Comparison of ENCODE assay signal across 20 cellular contexts in genomic region chr11:44815917-44816456, GRCh38.
DNase-seq lines count a peak whose midpoint lies in the region; ATAC-seq, FAIRE-seq and TF ChIP-seq lines count a peak whose summit lies in the region.
"Had no signal": no experiment of that assay in that cellular context is flagged by ENCODE, and none has a peak within 500 bp of the region (broad histone marks: within the 10 kb centered on the region; RNA-seq: fewer than 3 reads in every experiment).

No MANE protein-coding gene starts in this region.

- H2BK12ac ChIP-seq in H1 (ENCODE audit: low read depth, low read length), result 0 out of 2 replicates have a peak overlapping the region, but pooled peaks have one; percentile 41

- no peak overlapping the region for H4K5ac ChIP-seq in H1 (ENCODE audit: insufficient read length, low read depth, low read length)

- H2AFZ ChIP-seq in H1 (ENCODE audit: low read length), result no peak overlapping the region
- H2AFZ ChIP-seq: GM23338 had no signal

- H2AK5ac ChIP-seq in H1 (ENCODE audit: low read depth, low read length), result peak overlapping the region; percentile 82; the same call in 1 of the 2 replicates

- H3K27ac ChIP-seq in right atrium auricular region (peak overlapping the region; percentile 65 to 66), heart left ventricle (peak overlapping the region in 2 of 12 donors; percentile 36 to 47), H1 (ENCODE audit: low read depth, low read length) (no peak overlapping the region), spleen (peak overlapping the region in 1 of 8 donors; percentile 76), pancreas (no peak overlapping the region)

- peaks cover 81% of the 10 kb centered on the region for H3K4me1 Mint-ChIP-seq in neural crest cell
- H3K4me1 Mint-ChIP-seq in Calu3 (ENCODE audit: low read depth, unreplicated experiment), result no peaks in the 10 kb centered on the region

- H3K9ac ChIP-seq in H1 (replicated peaks in 1 of 4; ENCODE audit: extremely low read depth in 1 of 4, low read depth in 3 of 4, low read length in 3 of 4), result no peak overlapping the region

- no peak overlapping the region for H3K4me3 ChIP-seq in right atrium auricular region
- H3K4me3 ChIP-seq in heart left ventricle, result no peak overlapping the region
- no peak overlapping the region for H3K4me3 ChIP-seq in H1 (ENCODE audit: extremely low read depth in 1 of 4, insufficient read depth in 2 of 4, low read depth in 3 of 4, low read length in 4 of 4)
- no peak overlapping the region for H3K4me3 ChIP-seq in spleen
- H3K4me3 ChIP-seq in pancreas, result no peak overlapping the region
- H3K4me3 ChIP-seq: GM23338, HAP-1 had no signal

- no peak overlapping the region for H3K14ac ChIP-seq in H1 (ENCODE audit: insufficient read length)

- H3K9me3 ChIP-seq in right atrium auricular region (no peaks in the 10 kb centered on the region), heart left ventricle (no peaks in the 10 kb centered on the region), H1 (ENCODE audit: insufficient read depth in 2 of 2, low read depth in 1 of 2, low read length in 1 of 2) (no peaks in the 10 kb centered on the region), spleen (no peaks in the 10 kb centered on the region), pancreas (no peaks in the 10 kb centered on the region)
- H3K9me3 ChIP-seq: HAP-1 had no signal

- H3K4ac ChIP-seq in H1 (replicated peaks; ENCODE audit: insufficient read length, low read depth, low read length), result no peak overlapping the region

- H4K8ac ChIP-seq in H1 (ENCODE audit: extremely low read depth, insufficient read depth, low read length), result no peak overlapping the region

- H4K91ac ChIP-seq in H1 (replicated peaks; ENCODE audit: insufficient read length, low read length), result no peak overlapping the region

- no peak for TF ChIP-seq POLR2A in heart left ventricle (IDR thresholded peaks at IDR 0.05)
- no peak for TF ChIP-seq POLR2A in H1 (IDR thresholded peaks at IDR 0.05; ENCODE audit: control extremely low read depth in 1 of 2, low read depth in 2 of 2, low read length in 2 of 2)
- no peak for TF ChIP-seq POLR2A in spleen (IDR thresholded peaks at IDR 0.05)

- no peak overlapping the region for H3K18ac ChIP-seq in H1 (ENCODE audit: extremely low read depth, low read length)

- H3K27me3 ChIP-seq in right atrium auricular region, result no peaks in the 10 kb centered on the region
- H3K27me3 ChIP-seq in heart left ventricle, result no peaks in the 10 kb centered on the region
- H3K27me3 ChIP-seq in H1 (replicated peaks in 1 of 4; ENCODE audit: control insufficient read depth in 3 of 4, extremely low read depth in 1 of 4, insufficient read depth in 3 of 4, low read length in 3 of 4), result no peaks in the 10 kb centered on the region
- no peaks in the 10 kb centered on the region for H3K27me3 ChIP-seq in spleen (replicated peaks in 1 of 7)
- no peaks in the 10 kb centered on the region for H3K27me3 ChIP-seq in pancreas

- H3K4me3 Mint-ChIP-seq in neural crest cell (no peak overlapping the region), Calu3 (ENCODE audit: low read depth, unreplicated experiment) (no peak overlapping the region)
- H3K4me3 Mint-ChIP-seq: CD4-positive, alpha-beta memory T cell; GM23338 had no signal

- H3K27ac Mint-ChIP-seq in neural crest cell (ENCODE audit: unreplicated experiment) (peak overlapping the region; percentile 91), Calu3 (ENCODE audit: unreplicated experiment) (no peak overlapping the region)
- H3K27ac Mint-ChIP-seq: GM23338 had no signal

- DNase-seq in right atrium auricular region (ENCODE audit: low spot score) (no peak), heart left ventricle (no peak), H1 (ENCODE audit: low read depth in 1 of 2, low spot score in 2 of 2) (no peak), neural crest cell (ENCODE audit: low read depth, low spot score) (no peak), spleen (peak; percentile 27), pancreas (no peak), Calu3 (no peak)
- DNase-seq: 8988T; C1 segment of cervical spinal cord; CD4-positive, alpha-beta memory T cell; COR-L47; DMS153; DND-41 had no signal

- H3K36me3 ChIP-seq in right atrium auricular region (no peaks in the 10 kb centered on the region), heart left ventricle (peaks cover 0 to 10% (median 0%) of the 10 kb centered on the region in 9 donors), H1 (ENCODE audit: control insufficient read depth in 2 of 4, insufficient read depth in 4 of 4, low read length in 3 of 4) (no peaks in the 10 kb centered on the region), spleen (no peaks in the 10 kb centered on the region), pancreas (no peaks in the 10 kb centered on the region)
- H3K36me3 ChIP-seq: HAP-1 had no signal

- H3K36me3 Mint-ChIP-seq in neural crest cell (ENCODE audit: low read depth) (peaks cover 9% of the 10 kb centered on the region), Calu3 (ENCODE audit: insufficient read depth, unreplicated experiment) (no peaks in the 10 kb centered on the region)

- WGBS in heart left ventricle, 4 donors, result 90 to 96% (median 94%) methylated on average over 8 of the region's 8 CpGs
- WGBS in H1 (ENCODE audit: extremely low coverage in 1 of 2, insufficient coverage in 1 of 2, insufficient read length in 1 of 2, insufficient replicate concordance in 2 of 2, low coverage in 1 of 2, low lambda C conversion rate in 2 of 2, missing lambda C conversion rate in 1 of 2), 2 experiments, result 93% methylated on average over 8 of the region's 8 CpGs; no CpG with 5 or more reads in 1 of the 2 experiments
- 89 to 100% (median 92%) methylated on average over 8 of the region's 8 CpGs for WGBS in spleen, 5 donors
- WGBS in pancreas, 2 donors, result 74 to 85% methylated on average over 8 of the region's 8 CpGs

- POLR2A ChIA-PET in H1 (lab: Charles Lee; ENCODE audit: partially characterized antibody), result interaction anchor here (1.2 to 2.1 kb wide), 2 partner anchors 15 to 68 kb away, joined by 4 to 5 read pairs; no protein-coding TSS in a partner anchor

- FAIRE-seq in H1 (lab: Jason Lieb, UNC), result no peak
- no peak for FAIRE-seq in pancreas (lab: Jason Lieb, UNC)
- FAIRE-seq: G401.6, GM12892, GM19239, H54 had no signal

- no peak overlapping the region for H3K4me2 ChIP-seq in H1 (ENCODE audit: insufficient read depth in 1 of 2, low read depth in 2 of 2, low read length in 2 of 2)
- H3K4me2 ChIP-seq: GM23338 had no signal

- no peak for TF ChIP-seq EP300 in H1 (IDR thresholded peaks at IDR 0.05; ENCODE audit: borderline replicate concordance in 1 of 2, low read depth in 2 of 2, low read length in 2 of 2)

- no peak overlapping the region for H3K56ac ChIP-seq in H1 (replicated peaks; ENCODE audit: insufficient read length, low read depth, low read length)

- peaks cover 0 to 93% of the 10 kb centered on the region in 2 donors for H3K4me1 ChIP-seq in right atrium auricular region
- peaks cover 6 to 91% (median 67%) of the 10 kb centered on the region in 12 donors for H3K4me1 ChIP-seq in heart left ventricle
- no peaks in the 10 kb centered on the region for H3K4me1 ChIP-seq in H1 (replicated peaks in 1 of 4; ENCODE audit: control insufficient read depth in 3 of 4, insufficient read depth in 4 of 4, low read length in 3 of 4)
- peaks cover 8 to 63% (median 28%) of the 10 kb centered on the region in 6 donors for H3K4me1 ChIP-seq in spleen
- H3K4me1 ChIP-seq in pancreas, result no peaks in the 10 kb centered on the region

- no peak for TF ChIP-seq RAD21 in H1 (IDR thresholded peaks at IDR 0.05 in 1 of 2, conservative IDR thresholded peaks at IDR 0.05 in 1 of 2; ENCODE audit: low read depth in 2 of 2, low read length in 2 of 2)

- no peak for TF ChIP-seq CTCF in right atrium auricular region (IDR thresholded peaks at IDR 0.05)
- TF ChIP-seq CTCF in heart left ventricle (IDR thresholded peaks at IDR 0.05), result no peak
- no peak for TF ChIP-seq CTCF in H1 (IDR thresholded peaks at IDR 0.05; ENCODE audit: control extremely low read depth in 1 of 3, insufficient read depth in 1 of 3, low read depth in 1 of 3, low read length in 3 of 3)
- TF ChIP-seq CTCF in neural crest cell (conservative IDR thresholded peaks at IDR 0.05), result no peak
- TF ChIP-seq CTCF in spleen (IDR thresholded peaks at IDR 0.05 in 8 of 11, conservative IDR thresholded peaks at IDR 0.05 in 3 of 11), result no peak
- TF ChIP-seq CTCF in pancreas (IDR thresholded peaks at IDR 0.05), result no peak
- no peak for TF ChIP-seq CTCF in Calu3 (IDR thresholded peaks at IDR 0.05; ENCODE audit: unreplicated experiment)

- no peaks in the 10 kb centered on the region for H3K23me2 ChIP-seq in H1 (ENCODE audit: low read depth, low read length)

- no peak overlapping the region for H2BK5ac ChIP-seq in H1 (ENCODE audit: low read depth, low read length)

- intact Hi-C loops in heart left ventricle (cut with DNase I) (loop anchor here in 2 of 10 donors (5.0 kb wide), 2 partner anchors 34 to 46 kb away; no protein-coding TSS in a partner anchor), spleen (cut with DNase I; ENCODE audit: low total_unique reads) (no loop called here), pancreas (cut with DNase I) (no loop called here), Calu3 (cut with micrococcal nuclease; ENCODE audit: unreplicated experiment) (no loop called here)

- H2BK20ac ChIP-seq in H1 (ENCODE audit: low read length), result no peak overlapping the region

- no TSS peak for BruUV-seq in Calu3 (replicated peaks; lab: Mats Ljungman, UMichigan)

- ATAC-seq in heart left ventricle (no peak), GM18519 (IDR thresholded peaks at IDR 0.05; ENCODE audit: low FRiP score, unreplicated experiment) (no peak), pancreas (no peak)
- ATAC-seq: GM23338 had no signal

- no peak overlapping the region for H2BK120ac ChIP-seq in H1 (replicated peaks; ENCODE audit: low read depth, low read length)

- no peak overlapping the region for H3K23ac ChIP-seq in H1 (ENCODE audit: insufficient read length)

- CTCF ChIA-PET in H1 (lab: Charles Lee; ENCODE audit: partially characterized antibody), result interaction anchor here (0.6 to 2.8 kb wide), 10 partner anchors 12 to 389 kb away, joined by 3 to 9 read pairs (median 4); no protein-coding TSS in a partner anchor
- CTCF ChIA-PET in Calu3 (lab: Charles Lee), result interaction anchor here (1.2 kb wide), 1 partner anchor 17 kb away, joined by 3 read pairs; no protein-coding TSS in a partner anchor

- H2BK15ac ChIP-seq in H1 (ENCODE audit: low read length), result peak overlapping the region; percentile 90; the same call in 1 of the 2 replicates

- H3K79me2 ChIP-seq in H1 (ENCODE audit: control insufficient read depth in 1 of 2, insufficient read depth in 2 of 2, low read length in 2 of 2), result no peaks in the 10 kb centered on the region

- H3K9me3 Mint-ChIP-seq in neural crest cell (no peaks in the 10 kb centered on the region), Calu3 (ENCODE audit: low read depth, unreplicated experiment) (no peaks in the 10 kb centered on the region)

- H4K20me1 ChIP-seq in H1 (replicated peaks in 1 of 2; ENCODE audit: control insufficient read depth in 1 of 2, insufficient read depth in 2 of 2, low read length in 2 of 2), result no peaks in the 10 kb centered on the region

- H3K79me1 ChIP-seq in H1 (ENCODE audit: low read depth, low read length), result no peaks in the 10 kb centered on the region

- no peaks in the 10 kb centered on the region for H3K27me3 Mint-ChIP-seq in neural crest cell (ENCODE audit: low read depth)
- H3K27me3 Mint-ChIP-seq in Calu3 (ENCODE audit: unreplicated experiment), result peaks cover 73% of the 10 kb centered on the region
- H3K27me3 Mint-ChIP-seq: CD4-positive, alpha-beta memory T cell had no signal

TF ChIP-seq in H1, 55 proteins besides CTCF, POLR2A, EP300 and RAD21 (continues in another document):
- no peak for TF ChIP-seq SP1 (IDR thresholded peaks at IDR 0.05; ENCODE audit: low read depth, low read length)

Comparison
In these comparisons a context has a peak if more than half of its experiments do, and no peak if none do; other contexts are left out.
1. H3K27ac ChIP-seq: peak in right atrium auricular region (2 of 2); none in H1 (single experiment) and pancreas (0 of 4).